Comparison of ENCODE assay signal across 8 cellular contexts in genomic region chr17:14308965-14309879, GRCh38. TPM values are rescaled to one million over a fixed set of nuclear protein-coding genes. Genes with fewer than 3 reads are reported as not detected.
DNase-seq lines count a peak whose midpoint lies in the region; ATAC-seq and TF ChIP-seq lines count a peak whose summit lies in the region.

No MANE protein-coding gene starts in this region.

- intact Hi-C loops in prostate gland (cut with DNase I): loop anchor here (5.0 to 10.0 kb wide), 2 partner anchors 848 to 1196 kb away; no protein-coding TSS in a partner anchor

- TF ChIP-seq CTCF in prostate gland (IDR thresholded peaks at IDR 0.05) (peak in 1 of 4 experiments; percentile 8), type B pancreatic cell (conservative IDR thresholded peaks at IDR 0.05) (no peak)

- no peaks in the 10 kb centered on the region for H3K9me3 Mint-ChIP-seq in T-helper 2 cell treated with Interferon-gamma antibody and Interleukin-4, amounts not matched to agents 5 μg/mL and 100 μg/mL, for 36 hours
- H3K9me3 Mint-ChIP-seq in type B pancreatic cell: no peaks in the 10 kb centered on the region

- H3K9me3 ChIP-seq in HUES48 (ENCODE audit: control insufficient read depth, insufficient read depth, low read length) (no peaks in the 10 kb centered on the region), prostate gland (no peaks in the 10 kb centered on the region)

- H3K36me3 Mint-ChIP-seq in T-helper 2 cell treated with Interferon-gamma antibody and Interleukin-4, amounts not matched to agents 5 μg/mL and 100 μg/mL, for 36 hours (ENCODE audit: low read depth): peaks cover 54% of the 10 kb centered on the region
- peaks cover 9% of the 10 kb centered on the region for H3K36me3 Mint-ChIP-seq in type B pancreatic cell

- H3K36me3 ChIP-seq in HUES48 (ENCODE audit: control insufficient read depth, insufficient read depth, low read length) (no peaks in the 10 kb centered on the region), prostate gland (no peaks in the 10 kb centered on the region)

- H3K27ac ChIP-seq in HUES48 (ENCODE audit: low read depth, low read length): peak overlapping the region; percentile 81
- H3K27ac ChIP-seq in prostate gland: peak overlapping the region; percentile 60 to 65

- no peak for TF ChIP-seq POLR2A in prostate gland (IDR thresholded peaks at IDR 0.05)

- ATAC-seq in GM18519 (IDR thresholded peaks at IDR 0.05; ENCODE audit: low FRiP score, unreplicated experiment): peak; percentile 89

- peak; percentile 91 for DNase-seq in T-helper 2 cell treated with Interferon-gamma antibody and Interleukin-4, amounts not matched to agents 5 μg/mL and 100 μg/mL, for 36 hours (ENCODE audit: low spot score)
- DNase-seq in astrocyte of the hippocampus (ENCODE audit: low read depth, low spot score): peak; percentile 99
- DNase-seq in hepatic stellate cell (ENCODE audit: low spot score): peak; percentile 97
- peak; percentile 89 for DNase-seq in prostate gland (ENCODE audit: low spot score)
- DNase-seq in type B pancreatic cell (ENCODE audit: extremely low spot score, unreplicated experiment): peak; percentile 98
- DNase-seq in COLO829 (ENCODE audit: low spot score): no peak

- peak overlapping the region; percentile 26 for H3K27ac Mint-ChIP-seq in T-helper 2 cell treated with Interferon-gamma antibody and Interleukin-4, amounts not matched to agents 5 μg/mL and 100 μg/mL, for 36 hours
- peak overlapping the region; percentile 73 for H3K27ac Mint-ChIP-seq in type B pancreatic cell

- peak overlapping the region; percentile 69 for H3K9ac ChIP-seq in HUES48 (ENCODE audit: low read depth, low read length)

- peaks cover 38% of the 10 kb centered on the region for H3K4me1 Mint-ChIP-seq in T-helper 2 cell treated with Interferon-gamma antibody and Interleukin-4, amounts not matched to agents 5 μg/mL and 100 μg/mL, for 36 hours (ENCODE audit: low read depth)
- peaks cover 44% of the 10 kb centered on the region for H3K4me1 Mint-ChIP-seq in type B pancreatic cell (ENCODE audit: unreplicated experiment)

- WGBS in prostate gland: 2% methylated on average over 54 of the region's 71 CpGs

- H3K4me3 Mint-ChIP-seq in T-helper 2 cell treated with Interferon-gamma antibody and Interleukin-4, amounts not matched to agents 5 μg/mL and 100 μg/mL, for 36 hours: peak overlapping the region; percentile 73
- H3K4me3 Mint-ChIP-seq in type B pancreatic cell: peak overlapping the region; percentile 92

- peaks cover 68% of the 10 kb centered on the region for H3K4me1 ChIP-seq in HUES48 (ENCODE audit: control insufficient read depth, insufficient read depth, low read length)
- H3K4me1 ChIP-seq in prostate gland (replicated peaks): no peaks in the 10 kb centered on the region

- H3K27me3 Mint-ChIP-seq in T-helper 2 cell treated with Interferon-gamma antibody and Interleukin-4, amounts not matched to agents 5 μg/mL and 100 μg/mL, for 36 hours (ENCODE audit: low read depth): peaks cover 1% of the 10 kb centered on the region
- H3K27me3 Mint-ChIP-seq in type B pancreatic cell: peaks cover 51% of the 10 kb centered on the region

- H3K4me3 ChIP-seq in HUES48 (ENCODE audit: low read depth, low read length) (peak overlapping the region; percentile 70), prostate gland (peak overlapping the region; percentile 38 to 44)

- H3K27me3 ChIP-seq in HUES48 (ENCODE audit: control insufficient read depth, insufficient read depth, low read length) (peaks cover 21% of the 10 kb centered on the region), prostate gland (replicated peaks; ENCODE audit: insufficient read depth) (no peaks in the 10 kb centered on the region)

RNA-seq across cellular contexts. Expression of gene HS3ST3B1, which starts 8.3 kb away (rescaled TPM):
- total RNA-seq in prostate gland: 1 to 10 TPM; 2.8 to 4.1 TPM
- 6.6 and 12.9 TPM in 2 replicates for total RNA-seq in type B pancreatic cell (ENCODE audit: low replicate concordance)
